ENCODE assay signal across 28 cellular contexts in genomic region chr2:217263796-217264195, GRCh38.
"Had no signal": no experiment of that assay in that cellular context is flagged by ENCODE, and none has a peak within 500 bp of the region (broad histone marks: within the 10 kb centered on the region; RNA-seq: fewer than 3 reads in every experiment).

No MANE protein-coding gene starts in this region.

- H3K9me3 ChIP-seq: ascending aorta, lower lobe of right lung, neutrophil, ovary, vagina had no signal

- H3K27me3 ChIP-seq: adrenal gland, ascending aorta, brain microvascular endothelial cell, ovary, stomach, vagina had no signal

- H3K36me3 Mint-ChIP-seq: activated naive CD8-positive, alpha-beta T cell; stimulated activated effector memory CD8-positive, alpha-beta T cell treated with anti-CD3 and anti-CD28 coated beads, Interleukin-12 subunit alpha, Interleukin-12 subunit beta, amount 100 ng/mL, for 72 hours had no signal

- H3K4me3 ChIP-seq: adrenal gland, ascending aorta, lower lobe of right lung, ovary, psoas muscle, skin epidermis, stomach, vagina had no signal

- ATAC-seq: left colon; lower lobe of right lung; naive thymus-derived CD8-positive, alpha-beta T cell; psoas muscle; right cardiac atrium; stimulated activated effector memory CD8-positive, alpha-beta T cell treated with anti-CD3 and anti-CD28 coated beads, Interleukin-12 subunit alpha, Interleukin-12 subunit beta, amount 100 ng/mL, for 72 hours; WTC11 had no signal

- DNase-seq: activated naive CD4-positive, alpha-beta T cell; activated T-cell treated with anti-CD3 and anti-CD28 coated beads, Interleukin-2, amount 50 U/mL, for 1 hour; adrenal gland; brain microvascular endothelial cell; caudate nucleus; effector memory CD4-positive, alpha-beta T cell; foreskin melanocyte; glutamatergic neuron; hypothalamus; islet precursor cell; left colon; lower lobe of right lung; mesendoderm; naive thymus-derived CD8-positive, alpha-beta T cell; ovary; psoas muscle; right cardiac atrium; stimulated activated CD4-positive, alpha-beta T cell treated with anti-CD3 and anti-CD28 coated beads, Interleukin-1b, Interleukin-23, amount 100 ng/mL, for 48 hours; stomach; T-helper 9 cell; trophoblast cell had no signal

- H3K4me1 Mint-ChIP-seq: naive thymus-derived CD8-positive, alpha-beta T cell; stimulated activated effector memory CD8-positive, alpha-beta T cell treated with anti-CD3 and anti-CD28 coated beads, Interleukin-12 subunit alpha, Interleukin-12 subunit beta, amount 100 ng/mL, for 72 hours; WTC11 had no signal

- H3K36me3 ChIP-seq: adrenal gland, ascending aorta, brain microvascular endothelial cell, lower lobe of right lung, neutrophil, ovary, stomach, vagina had no signal

- H3K27ac ChIP-seq: ascending aorta, brain microvascular endothelial cell, lower lobe of right lung, neutrophil, ovary, psoas muscle, skin epidermis, vagina had no signal

- H3K4me3 Mint-ChIP-seq: activated naive CD8-positive, alpha-beta T cell; naive thymus-derived CD8-positive, alpha-beta T cell; stimulated activated effector memory CD8-positive, alpha-beta T cell treated with anti-CD3 and anti-CD28 coated beads, Interleukin-12 subunit alpha, Interleukin-12 subunit beta, amount 100 ng/mL, for 72 hours; WTC11 had no signal

- H3K27ac Mint-ChIP-seq: activated naive CD8-positive, alpha-beta T cell; naive thymus-derived CD8-positive, alpha-beta T cell; stimulated activated effector memory CD8-positive, alpha-beta T cell treated with anti-CD3 and anti-CD28 coated beads, Interleukin-12 subunit alpha, Interleukin-12 subunit beta, amount 100 ng/mL, for 72 hours; WTC11 had no signal

- H3K9me3 Mint-ChIP-seq: stimulated activated effector memory CD8-positive, alpha-beta T cell treated with anti-CD3 and anti-CD28 coated beads, Interleukin-12 subunit alpha, Interleukin-12 subunit beta, amount 100 ng/mL, for 72 hours had no signal

- H3K4me1 ChIP-seq: adrenal gland, ascending aorta, lower lobe of right lung, vagina had no signal
